17 cellular contexts compared by ENCODE assay signal in genomic region chr15:96867992-96868391, GRCh38.
DNase-seq lines count a peak whose midpoint lies in the region; ATAC-seq, FAIRE-seq and TF ChIP-seq lines count a peak whose summit lies in the region.
"Had no signal": no experiment of that assay in that cellular context is flagged by ENCODE, and none has a peak within 500 bp of the region (broad histone marks: within the 10 kb centered on the region; RNA-seq: fewer than 3 reads in every experiment).

No MANE protein-coding gene starts in this region.

- no CpG with 5 or more reads among the region's 8 CpGs for WGBS in H9 (ENCODE audit: extremely low coverage, insufficient read length, low lambda C conversion rate)
- 85% methylated on average over 7 of the region's 8 CpGs; no CpG with 5 or more reads in 1 of the 2 experiments for WGBS in endodermal cell (ENCODE audit: insufficient coverage in 1 of 2, insufficient read length in 1 of 2), 2 experiments

- H2AK5ac ChIP-seq in H9 (ENCODE audit: insufficient read length, low read length), result no peak overlapping the region

- no peak overlapping the region for H2BK12ac ChIP-seq in H9 (ENCODE audit: insufficient read length, low read depth, low read length)

- no peak overlapping the region for H2BK120ac ChIP-seq in H9 (ENCODE audit: low read depth, low read length, poor library complexity, severe bottlenecking)

- H3K9me3 ChIP-seq in H9 (ENCODE audit: control insufficient read depth, low read depth, low read length) (no peaks in the 10 kb centered on the region), endodermal cell (ENCODE audit: control insufficient read depth, low read length) (peaks cover 5% of the 10 kb centered on the region)
- H3K9me3 ChIP-seq: HAP-1 had no signal

- H3K4me3 Mint-ChIP-seq in GM23338 (no peak overlapping the region), H9 (no peak overlapping the region), endodermal cell (no peak overlapping the region)
- no peak overlapping the region for H3K4me3 Mint-ChIP-seq in stimulated activated effector memory CD8-positive, alpha-beta T cell treated with anti-CD3 and anti-CD28 coated beads, Interleukin-12 subunit alpha, Interleukin-12 subunit beta, amount 100 ng/mL, for 72 hours
- H3K4me3 Mint-ChIP-seq: CD4-positive, alpha-beta memory T cell; HFFc6 had no signal

- H2BK5ac ChIP-seq in H9 (ENCODE audit: insufficient read length, low read length), result no peak overlapping the region

- H4K20me1 ChIP-seq in GM23338 (replicated peaks; ENCODE audit: insufficient read depth) (no peaks in the 10 kb centered on the region), H9 (ENCODE audit: control insufficient read depth, insufficient read depth, insufficient read length) (no peaks in the 10 kb centered on the region)

- H3K9me3 Mint-ChIP-seq in GM23338, result peaks cover 8% of the 10 kb centered on the region; the same call in 2 of the 3 replicates
- peaks cover 14 to 17% of the 10 kb centered on the region in 2 experiments; a peak in 4 of 5 replicates for H3K9me3 Mint-ChIP-seq in H9
- peaks cover 19% of the 10 kb centered on the region for H3K9me3 Mint-ChIP-seq in endodermal cell
- peaks cover 10% of the 10 kb centered on the region for H3K9me3 Mint-ChIP-seq in stimulated activated effector memory CD8-positive, alpha-beta T cell treated with anti-CD3 and anti-CD28 coated beads, Interleukin-12 subunit alpha, Interleukin-12 subunit beta, amount 100 ng/mL, for 72 hours

- no peaks in the 10 kb centered on the region for H3K27me3 ChIP-seq in GM23338 (ENCODE audit: insufficient read depth)
- H3K27me3 ChIP-seq in H9 (ENCODE audit: insufficient read depth, low read length), result no peaks in the 10 kb centered on the region
- no peaks in the 10 kb centered on the region for H3K27me3 ChIP-seq in endodermal cell (ENCODE audit: control insufficient read depth, insufficient read depth, low read length, poor library complexity, severe bottlenecking)

- H3K56ac ChIP-seq in H9 (ENCODE audit: insufficient read length, low read depth, low read length), result no peak overlapping the region

- peak; percentile 50; the same call in 1 of the 3 replicates for ATAC-seq in GM23338
- no peak for ATAC-seq in stimulated activated effector memory CD8-positive, alpha-beta T cell treated with anti-CD3 and anti-CD28 coated beads, Interleukin-12 subunit alpha, Interleukin-12 subunit beta, amount 100 ng/mL, for 72 hours

- H3K4me3 ChIP-seq in GM23338, result no peak overlapping the region
- no peak overlapping the region for H3K4me3 ChIP-seq in endodermal cell (ENCODE audit: low read length)
- H3K4me3 ChIP-seq: HAP-1 had no signal

- H3K23me2 ChIP-seq in H9 (ENCODE audit: insufficient read length, low read depth, low read length, poor library complexity, severe bottlenecking), result no peaks in the 10 kb centered on the region

- no peaks in the 10 kb centered on the region for H3K79me2 ChIP-seq in GM23338 (replicated peaks; ENCODE audit: insufficient read depth)
- no peaks in the 10 kb centered on the region for H3K79me2 ChIP-seq in H9 (ENCODE audit: insufficient read depth, low read length)

- no peak overlapping the region for H3K14ac ChIP-seq in H9 (ENCODE audit: insufficient read depth, low read length)

- no peak for FAIRE-seq in GM19239 (lab: Jason Lieb, UNC)
- FAIRE-seq: GM12891, GM18507 had no signal

- H3K18ac ChIP-seq in H9 (ENCODE audit: insufficient read length, low read depth, low read length), result no peak overlapping the region

- H3K4me1 Mint-ChIP-seq in GM23338 (peaks cover 22% of the 10 kb centered on the region), H9 (peaks cover 16 to 30% of the 10 kb centered on the region in 2 experiments), endodermal cell (peaks cover 27% of the 10 kb centered on the region)
- no peaks in the 10 kb centered on the region for H3K4me1 Mint-ChIP-seq in stimulated activated effector memory CD8-positive, alpha-beta T cell treated with anti-CD3 and anti-CD28 coated beads, Interleukin-12 subunit alpha, Interleukin-12 subunit beta, amount 100 ng/mL, for 72 hours
- H3K4me1 Mint-ChIP-seq: CD4-positive, alpha-beta memory T cell had no signal

- H3F3A ChIP-seq in GM23338 (replicated peaks; ENCODE audit: low read depth), result no peaks in the 10 kb centered on the region

- no peak overlapping the region for H3K4ac ChIP-seq in H9 (ENCODE audit: low read depth, low read length)

- H2BK20ac ChIP-seq in H9 (ENCODE audit: low read depth, low read length, poor library complexity, severe bottlenecking), result no peak overlapping the region

- H3K36me3 Mint-ChIP-seq in GM23338 (ENCODE audit: low read depth), result peaks cover 11% of the 10 kb centered on the region; the same call in 1 of the 3 replicates
- peaks cover 0 to 4% (median 4%) of the 10 kb centered on the region in 3 experiments; a peak in 4 of 7 replicates for H3K36me3 Mint-ChIP-seq in H9 (ENCODE audit: insufficient read depth in 1 of 3, low read depth in 3 of 3)
- peaks cover 23% of the 10 kb centered on the region for H3K36me3 Mint-ChIP-seq in endodermal cell (ENCODE audit: low read depth)
- no peaks in the 10 kb centered on the region for H3K36me3 Mint-ChIP-seq in stimulated activated effector memory CD8-positive, alpha-beta T cell treated with anti-CD3 and anti-CD28 coated beads, Interleukin-12 subunit alpha, Interleukin-12 subunit beta, amount 100 ng/mL, for 72 hours
- H3K36me3 Mint-ChIP-seq: CD4-positive, alpha-beta memory T cell had no signal

- peaks cover 5% of the 10 kb centered on the region for H3K27me3 Mint-ChIP-seq in GM23338 (ENCODE audit: insufficient read depth, low read depth, poor library complexity)
- H3K27me3 Mint-ChIP-seq in H9 (ENCODE audit: low read depth), result peaks cover 2% of the 10 kb centered on the region
- peaks cover 3% of the 10 kb centered on the region for H3K27me3 Mint-ChIP-seq in endodermal cell (ENCODE audit: insufficient read depth)
- H3K27me3 Mint-ChIP-seq: CD4-positive, alpha-beta memory T cell had no signal

- H3T11ph ChIP-seq in H9 (ENCODE audit: low read length), result no peak overlapping the region

- H3K9me2 ChIP-seq in GM23338 (ENCODE audit: insufficient read depth), result peaks cover 2% of the 10 kb centered on the region; the same call in 1 of the 2 replicates

- H3K4me2 ChIP-seq in GM23338, result no peak overlapping the region
- H3K4me2 ChIP-seq in H9 (ENCODE audit: insufficient read depth, insufficient read length, low read length), result no peak overlapping the region

- H4K5ac ChIP-seq in H9 (ENCODE audit: insufficient read length, low read depth, low read length), result no peak overlapping the region

- H4K91ac ChIP-seq in H9 (ENCODE audit: insufficient read length, low read depth, low read length), result no peak overlapping the region

- no peak overlapping the region for H3K23ac ChIP-seq in H9 (ENCODE audit: insufficient read length, low read depth, low read length)

- H2BK15ac ChIP-seq in H9 (ENCODE audit: low read depth, low read length), result no peak overlapping the region

- no peak overlapping the region for H4K8ac ChIP-seq in H9 (replicated peaks; ENCODE audit: insufficient read length, low read depth, low read length)

- no peak overlapping the region for H3K9ac ChIP-seq in H9 (ENCODE audit: extremely low read depth, insufficient read length, low read length)
- no peak overlapping the region for H3K9ac ChIP-seq in endodermal cell (ENCODE audit: extremely low read depth, low read length, poor library complexity, severe bottlenecking)

- no peaks in the 10 kb centered on the region for H3K79me1 ChIP-seq in H9 (ENCODE audit: insufficient read depth, low read depth, low read length, poor library complexity, severe bottlenecking)

- peaks cover 21% of the 10 kb centered on the region for H3K4me1 ChIP-seq in GM23338 (ENCODE audit: insufficient read depth)
- H3K4me1 ChIP-seq in H9 (ENCODE audit: insufficient read depth, low read length), result peaks cover 2% of the 10 kb centered on the region; the same call in 1 of the 2 replicates
- no peaks in the 10 kb centered on the region for H3K4me1 ChIP-seq in endodermal cell (ENCODE audit: control insufficient read depth, insufficient read depth, low read length)
- H3K4me1 ChIP-seq: HAP-1 had no signal

- DNase-seq in GM23338 (ENCODE audit: low spot score) (no peak), H9 (peak; percentile 69), endodermal cell (peak; percentile 61), GM19239 (ENCODE audit: insufficient read length, low spot score) (no peak)
- no peak for DNase-seq in stimulated activated effector memory CD8-positive, alpha-beta T cell treated with anti-CD3 and anti-CD28 coated beads, Interleukin-12 subunit alpha, Interleukin-12 subunit beta, amount 100 ng/mL, for 72 hours (ENCODE audit: low spot score in 2 of 2)
- DNase-seq in activated effector memory CD4-positive, alpha-beta T cell treated with Interleukin-2 at 50 U/mL for 16 hours, result no peak
- DNase-seq: C1 segment of cervical spinal cord; Calu3; CD4-positive, alpha-beta memory T cell; COR-L47; DMS53; DMS79 treated with DMSO at 0.1 percent for 48 hours; GF-D8; HFFc6 had no signal

- no peak overlapping the region for H3K27ac Mint-ChIP-seq in GM23338
- no peak overlapping the region for H3K27ac Mint-ChIP-seq in H9
- no peak overlapping the region for H3K27ac Mint-ChIP-seq in endodermal cell
- no peak overlapping the region for H3K27ac Mint-ChIP-seq in stimulated activated effector memory CD8-positive, alpha-beta T cell treated with anti-CD3 and anti-CD28 coated beads, Interleukin-12 subunit alpha, Interleukin-12 subunit beta, amount 100 ng/mL, for 72 hours
- H3K27ac Mint-ChIP-seq: CD4-positive, alpha-beta memory T cell; HFFc6 had no signal

- no peaks in the 10 kb centered on the region for H3K36me3 ChIP-seq in GM23338 (ENCODE audit: insufficient read depth)
- H3K36me3 ChIP-seq in endodermal cell (ENCODE audit: control insufficient read depth, insufficient read depth, low read length), result no peaks in the 10 kb centered on the region
- H3K36me3 ChIP-seq: HAP-1 had no signal

- H3K27ac ChIP-seq in GM23338 (ENCODE audit: low read depth), result no peak overlapping the region
- H3K27ac ChIP-seq in H9 (ENCODE audit: insufficient read length, low read depth, low read length), result no peak overlapping the region
- H3K27ac ChIP-seq in endodermal cell (ENCODE audit: low read depth, low read length), result no peak overlapping the region

- H2AFZ ChIP-seq in GM23338 (no peak overlapping the region), H9 (ENCODE audit: low read length) (no peak overlapping the region)

- TF ChIP-seq CTCF in GM23338 (conservative IDR thresholded peaks at IDR 0.05; ENCODE audit: low read depth in 2 of 2) (no peak), H9 (conservative IDR thresholded peaks at IDR 0.05) (no peak), endodermal cell (conservative IDR thresholded peaks at IDR 0.05) (no peak)

TF ChIP-seq in GM23338, 12 proteins besides CTCF, POLR2A, EP300 and RAD21 (continues in another document):
- TF ChIP-seq POLR2AphosphoS5 (IDR thresholded peaks at IDR 0.05; ENCODE audit: low read depth), result no peak
- TF ChIP-seq NANOG (IDR thresholded peaks at IDR 0.05; ENCODE audit: borderline replicate concordance), result no peak
- TF ChIP-seq ZNF331 (CRISPR knock-in tag; IDR thresholded peaks at IDR 0.05; ENCODE audit: low read depth), result no peak
- no peak for TF ChIP-seq STAT1 (IDR thresholded peaks at IDR 0.05; ENCODE audit: unreplicated experiment)
- no peak for TF ChIP-seq ZNF114 (CRISPR knock-in tag; IDR thresholded peaks at IDR 0.05)
- TF ChIP-seq JUNB (IDR thresholded peaks at IDR 0.05; ENCODE audit: unreplicated experiment), result no peak
- TF ChIP-seq EZH2phosphoT487 (IDR thresholded peaks at IDR 0.05; ENCODE audit: unreplicated experiment), result no peak

Comparison
In these comparisons a context has a peak if more than half of its experiments do, and no peak if none do; other contexts are left out.
1. DNase-seq: peak in H9 (single experiment) and endodermal cell (single experiment); none in GM23338 (single experiment), stimulated activated effector memory CD8-positive, alpha-beta T cell treated with anti-CD3 and anti-CD28 coated beads, Interleukin-12 subunit alpha, Interleukin-12 subunit beta, amount 100 ng/mL, for 72 hours (0 of 2), activated effector memory CD4-positive, alpha-beta T cell treated with Interleukin-2 at 50 U/mL for 16 hours (single experiment) and GM19239 (single experiment).